ENCODE assay signal across 12 cellular contexts in genomic region chr6:56690519-56691200, GRCh38. TPM values are rescaled to one million over a fixed set of nuclear protein-coding genes. Genes with fewer than 3 reads are reported as not detected.
DNase-seq lines count a peak whose midpoint lies in the region; ATAC-seq and TF ChIP-seq lines count a peak whose summit lies in the region.
"Had no signal": no experiment of that assay in that cellular context is flagged by ENCODE, and none has a peak within 500 bp of the region (broad histone marks: within the 10 kb centered on the region; RNA-seq: fewer than 3 reads in every experiment).

No MANE protein-coding gene starts in this region.

- peaks cover 70% of the 10 kb centered on the region for H3K4me1 Mint-ChIP-seq in chondrocyte (ENCODE audit: low read depth)

- no peak for TF ChIP-seq CTCF in left ventricle myocardium inferior (IDR thresholded peaks at IDR 0.05; ENCODE audit: borderline replicate concordance)
- TF ChIP-seq CTCF in chondrocyte (IDR thresholded peaks at IDR 0.05): no peak
- TF ChIP-seq CTCF in liver (IDR thresholded peaks at IDR 0.05; ENCODE audit: low read depth, low read length, missing input control): no peak
- TF ChIP-seq CTCF in upper lobe of left lung (IDR thresholded peaks at IDR 0.05): no peak
- no peak for TF ChIP-seq CTCF in prostate gland (IDR thresholded peaks at IDR 0.05)

- H3K27ac ChIP-seq in left ventricle myocardium inferior (replicated peaks): peak overlapping the region; percentile 90
- peak overlapping the region; percentile 91 to 99 for H3K27ac ChIP-seq in liver (ENCODE audit: low read depth in 1 of 2, low read length in 2 of 2)
- H3K27ac ChIP-seq in upper lobe of left lung: peak overlapping the region; percentile 33 to 71 (median 60)
- no peak overlapping the region for H3K27ac ChIP-seq in prostate gland
- H3K27ac ChIP-seq: BLaER1, ovary had no signal

- no peak for TF ChIP-seq EP300 in upper lobe of left lung (IDR thresholded peaks at IDR 0.05)

- peak in 1 of 2 donors; percentile 14 for TF ChIP-seq RAD21 in liver (IDR thresholded peaks at IDR 0.05)

- H3K4me3 ChIP-seq in left ventricle myocardium inferior (peak overlapping the region; percentile 66), liver (ENCODE audit: low read depth in 1 of 3, low read length in 3 of 3) (peak overlapping the region; percentile 64 to 93 (median 81)), upper lobe of left lung (peak overlapping the region; percentile 8 to 32 (median 23)), prostate gland (no peak overlapping the region)
- H3K4me3 ChIP-seq: BLaER1, ovary had no signal

- H3K4me1 ChIP-seq in left ventricle myocardium inferior: peaks cover 76% of the 10 kb centered on the region
- H3K4me1 ChIP-seq in liver (ENCODE audit: control insufficient read depth in 4 of 4, insufficient read depth in 4 of 4, low read length in 3 of 4): peaks cover 2 to 37% (median 11%) of the 10 kb centered on the region in 4 donors
- peaks cover 0 to 10% (median 5%) of the 10 kb centered on the region in 4 donors for H3K4me1 ChIP-seq in upper lobe of left lung
- H3K4me1 ChIP-seq in prostate gland (replicated peaks): no peaks in the 10 kb centered on the region
- H3K4me1 ChIP-seq: BLaER1 had no signal

- H3K9ac ChIP-seq in liver (ENCODE audit: low read depth in 1 of 2, low read length in 2 of 2): peak overlapping the region; percentile 0 to 86
- H3K9ac ChIP-seq: BLaER1 had no signal

- no peaks in the 10 kb centered on the region for H3K27me3 Mint-ChIP-seq in chondrocyte (ENCODE audit: low read depth)
- H3K27me3 Mint-ChIP-seq: stimulated activated memory B cell treated with anti-CD40 and anti-IgM and Interleukin-4, amounts not matched to agents 10 μg/mL and 1 μg/mL and 100 μg/mL, for 72 hours had no signal

- H3K36me3 ChIP-seq in left ventricle myocardium inferior (no peaks in the 10 kb centered on the region), liver (ENCODE audit: control insufficient read depth in 4 of 4, insufficient read depth in 3 of 4, low read depth in 1 of 4, low read length in 3 of 4) (no peaks in the 10 kb centered on the region), upper lobe of left lung (no peaks in the 10 kb centered on the region), prostate gland (no peaks in the 10 kb centered on the region)
- H3K36me3 ChIP-seq: BLaER1, ovary had no signal

- no peak for ATAC-seq in left cardiac atrium
- ATAC-seq in upper lobe of left lung (ENCODE audit: low FRiP score in 2 of 2): peak in 1 of 2 donors; percentile 3
- ATAC-seq in HG03378 (IDR thresholded peaks at IDR 0.05; ENCODE audit: unreplicated experiment): no peak
- ATAC-seq: stimulated activated memory B cell treated with anti-CD40 and anti-IgM and Interleukin-4, amounts not matched to agents 10 μg/mL and 1 μg/mL and 100 μg/mL, for 72 hours had no signal

- TF ChIP-seq POLR2A in upper lobe of left lung (IDR thresholded peaks at IDR 0.05) (no peak), prostate gland (IDR thresholded peaks at IDR 0.05) (no peak)

- peaks cover 2% of the 10 kb centered on the region for H3K9me3 Mint-ChIP-seq in chondrocyte (ENCODE audit: low read depth)
- H3K9me3 Mint-ChIP-seq: stimulated activated memory B cell treated with anti-CD40 and anti-IgM and Interleukin-4, amounts not matched to agents 10 μg/mL and 1 μg/mL and 100 μg/mL, for 72 hours had no signal

- H3K36me3 Mint-ChIP-seq in chondrocyte (ENCODE audit: low read depth): peaks cover 4% of the 10 kb centered on the region
- H3K36me3 Mint-ChIP-seq: stimulated activated memory B cell treated with anti-CD40 and anti-IgM and Interleukin-4, amounts not matched to agents 10 μg/mL and 1 μg/mL and 100 μg/mL, for 72 hours had no signal

- H3K4me3 Mint-ChIP-seq in chondrocyte (ENCODE audit: unreplicated experiment): peak overlapping the region; percentile 45
- H3K4me3 Mint-ChIP-seq: stimulated activated memory B cell treated with anti-CD40 and anti-IgM and Interleukin-4, amounts not matched to agents 10 μg/mL and 1 μg/mL and 100 μg/mL, for 72 hours had no signal

- H3K27ac Mint-ChIP-seq in chondrocyte (ENCODE audit: unreplicated experiment): peak overlapping the region; percentile 52
- H3K27ac Mint-ChIP-seq: stimulated activated memory B cell treated with anti-CD40 and anti-IgM and Interleukin-4, amounts not matched to agents 10 μg/mL and 1 μg/mL and 100 μg/mL, for 72 hours had no signal

- H3K9me3 ChIP-seq in left ventricle myocardium inferior (replicated peaks) (no peaks in the 10 kb centered on the region), liver (ENCODE audit: control insufficient read depth in 4 of 4, low read length in 3 of 4) (no peaks in the 10 kb centered on the region), upper lobe of left lung (no peaks in the 10 kb centered on the region), prostate gland (no peaks in the 10 kb centered on the region)
- H3K9me3 ChIP-seq: BLaER1, ovary had no signal

- WGBS in liver: 29% methylated on average over 4 of the region's 4 CpGs
- WGBS in upper lobe of left lung, 2 donors: 51 to 56% methylated on average over 4 of the region's 4 CpGs
- WGBS in prostate gland: 81% methylated on average over 4 of the region's 4 CpGs

- intact Hi-C loops in left ventricle myocardium inferior (cut with micrococcal nuclease) (no loop called here), left cardiac atrium (cut with DNase I) (no loop called here), prostate gland (cut with DNase I) (loop anchor here (10.0 kb wide), 1 partner anchor 336 kb away; no protein-coding TSS in a partner anchor)

- H3K27me3 ChIP-seq in left ventricle myocardium inferior (ENCODE audit: low read depth) (no peaks in the 10 kb centered on the region), liver (ENCODE audit: control insufficient read depth in 4 of 4, insufficient read depth in 4 of 4, low read length in 3 of 4) (no peaks in the 10 kb centered on the region), upper lobe of left lung (no peaks in the 10 kb centered on the region), prostate gland (replicated peaks; ENCODE audit: insufficient read depth) (no peaks in the 10 kb centered on the region)
- H3K27me3 ChIP-seq: BLaER1, ovary had no signal

- DNase-seq in left ventricle myocardium inferior (no peak), left cardiac atrium (no peak), chondrocyte (ENCODE audit: low spot score) (no peak), upper lobe of left lung (no peak), putamen (ENCODE audit: low spot score) (no peak), prostate gland (ENCODE audit: low spot score) (no peak)
- DNase-seq: ovary, SHP77 treated with DMSO at 0.1 percent for 48 hours had no signal

TF ChIP-seq in liver, 16 proteins besides CTCF, POLR2A, EP300 and RAD21 (continues in another document):
- TF ChIP-seq HNF4G (IDR thresholded peaks at IDR 0.05) (no peak), SP1 (IDR thresholded peaks at IDR 0.05) (peak; percentile 24), TAF1 (conservative IDR thresholded peaks at IDR 0.05) (peak; percentile 23), GABPA (IDR thresholded peaks at IDR 0.05 in 1 of 2, conservative IDR thresholded peaks at IDR 0.05 in 1 of 2) (peak; percentile 28 to 54), EGR1 (IDR thresholded peaks at IDR 0.05; ENCODE audit: low read depth in 2 of 2) (no peak), RXRA (IDR thresholded peaks at IDR 0.05) (peak in 1 of 2 donors; percentile 18), HNF4A (conservative IDR thresholded peaks at IDR 0.05) (peak in 1 of 2 donors; percentile 26), YY1 (IDR thresholded peaks at IDR 0.05) (peak; percentile 56), FOXA2 (IDR thresholded peaks at IDR 0.05) (no peak)
- TF ChIP-seq, protein P1, sequence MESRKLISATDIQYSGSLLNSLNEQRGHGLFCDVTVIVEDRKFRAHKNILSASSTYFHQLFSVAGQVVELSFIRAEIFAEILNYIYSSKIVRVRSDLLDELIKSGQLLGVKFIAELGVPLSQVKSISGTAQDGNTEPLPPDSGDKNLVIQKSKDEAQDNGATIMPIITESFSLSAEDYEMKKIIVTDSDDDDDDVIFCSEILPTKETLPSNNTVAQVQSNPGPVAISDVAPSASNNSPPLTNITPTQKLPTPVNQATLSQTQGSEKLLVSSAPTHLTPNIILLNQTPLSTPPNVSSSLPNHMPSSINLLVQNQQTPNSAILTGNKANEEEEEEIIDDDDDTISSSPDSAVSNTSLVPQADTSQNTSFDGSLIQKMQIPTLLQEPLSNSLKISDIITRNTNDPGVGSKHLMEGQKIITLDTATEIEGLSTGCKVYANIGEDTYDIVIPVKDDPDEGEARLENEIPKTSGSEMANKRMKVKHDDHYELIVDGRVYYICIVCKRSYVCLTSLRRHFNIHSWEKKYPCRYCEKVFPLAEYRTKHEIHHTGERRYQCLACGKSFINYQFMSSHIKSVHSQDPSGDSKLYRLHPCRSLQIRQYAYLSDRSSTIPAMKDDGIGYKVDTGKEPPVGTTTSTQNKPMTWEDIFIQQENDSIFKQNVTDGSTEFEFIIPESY (IDR thresholded peaks at IDR 0.05): no peak
- TF ChIP-seq, protein P2, sequence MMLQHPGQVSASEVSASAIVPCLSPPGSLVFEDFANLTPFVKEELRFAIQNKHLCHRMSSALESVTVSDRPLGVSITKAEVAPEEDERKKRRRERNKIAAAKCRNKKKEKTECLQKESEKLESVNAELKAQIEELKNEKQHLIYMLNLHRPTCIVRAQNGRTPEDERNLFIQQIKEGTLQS (IDR thresholded peaks at IDR 0.05): no peak

RNA-seq across cellular contexts. Expression of gene DST, which starts 48.0 kb away (rescaled TPM):
- total RNA-seq in left ventricle myocardium inferior (331 TPM), left cardiac atrium (100 to 1,000 TPM; 190 to 213 TPM), chondrocyte (160 to 273 TPM (median 168 TPM) in 3 replicates), liver (100 to 1,000 TPM in 1 of 2 donors, 10 to 100 TPM in 1; 95.9 to 234 TPM), upper lobe of left lung (100 to 1,000 TPM; 241 to 477 (median 341) TPM), prostate gland (100 to 1,000 TPM; 131 to 242 TPM)
- 10 to 100 TPM; 30.5 to 77.6 TPM for polyA plus RNA-seq in liver

Comparison
In these comparisons a context has a peak if more than half of its experiments do, and no peak if none do; other contexts are left out.
1. H3K27ac ChIP-seq: peak in left ventricle myocardium inferior (single experiment), liver (2 of 2) and upper lobe of left lung (4 of 4); none in prostate gland (0 of 2).
2. H3K4me3 ChIP-seq: peak in left ventricle myocardium inferior (single experiment), liver (3 of 3) and upper lobe of left lung (4 of 4); none in prostate gland (0 of 2).